ENCODE assay signal across 8 cellular contexts in the genomic region with DNA sequence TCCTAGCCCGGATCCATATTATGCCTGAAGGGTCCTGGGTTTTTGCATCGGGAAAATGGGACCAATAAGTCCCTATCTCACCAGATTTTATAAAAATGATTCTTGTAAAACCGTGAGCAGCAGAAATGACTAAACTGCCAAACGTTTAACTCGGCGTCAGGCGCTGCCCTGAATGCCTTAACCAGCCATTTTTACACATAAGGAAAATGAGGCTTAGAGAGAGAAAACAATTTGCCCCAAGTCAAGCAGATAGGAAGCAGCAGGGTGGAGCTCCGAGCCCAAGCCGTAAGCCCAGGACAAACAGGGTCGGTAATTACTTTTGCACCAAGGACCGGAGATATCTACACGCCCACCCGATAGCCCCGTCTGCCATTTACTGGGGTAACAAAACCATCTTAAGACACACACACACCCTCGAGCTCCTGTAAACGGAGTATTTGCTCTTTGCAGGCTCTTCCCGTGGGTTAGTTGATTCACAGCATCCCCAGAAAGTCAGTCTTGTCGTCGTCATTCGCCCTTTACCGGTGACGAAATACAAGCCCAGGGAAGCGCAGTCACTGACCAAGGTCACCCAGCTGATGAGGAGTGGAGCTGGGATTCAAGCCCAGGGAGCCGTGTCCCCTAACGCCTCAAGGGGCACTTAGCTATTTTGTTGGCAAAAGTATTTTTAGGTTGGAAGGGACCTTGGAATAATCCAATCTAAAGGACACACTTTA. TPM values are rescaled to one million over a fixed set of nuclear protein-coding genes. Genes with fewer than 3 reads are reported as not detected.
A peak's percentile ranks its signal among the peaks of the same experiment; 100 is the strongest.
DNase-seq lines count a peak whose midpoint lies in the region; ATAC-seq, FAIRE-seq and TF ChIP-seq lines count a peak whose summit lies in the region.

No MANE protein-coding gene starts in this region.

- intact Hi-C loops in endothelial cell of umbilical vein (cut with micrococcal nuclease) = loop anchor here (2.0 to 5.0 kb wide), 2 partner anchors 16 to 259 kb away; a partner anchor contains a TSS

- H3F3A ChIP-seq in SU-DHL-6 (ENCODE audit: insufficient read depth) = peaks cover 9% of the 10 kb centered on the region

- no peaks in the 10 kb centered on the region for H3K9me2 ChIP-seq in SU-DHL-6 (replicated peaks; ENCODE audit: insufficient read depth, low read length)

- peak overlapping the region; percentile 79 for H3K4me3 ChIP-seq in SU-DHL-6 (ENCODE audit: insufficient read depth, low read length, poor library complexity, severe bottlenecking)
- H3K4me3 ChIP-seq in endothelial cell of umbilical vein (replicated peaks in 1 of 3; ENCODE audit: insufficient read depth in 1 of 3, low read depth in 1 of 3, low read length in 3 of 3) = peak overlapping the region; percentile 85 to 93 (median 85)

- peak; percentile 8 for ATAC-seq in GM21723 (IDR thresholded peaks at IDR 0.05; ENCODE audit: unreplicated experiment)
- ATAC-seq in GM21529 (IDR thresholded peaks at IDR 0.05; ENCODE audit: unreplicated experiment) = no peak
- no peak for ATAC-seq in GM21423 (IDR thresholded peaks at IDR 0.05; ENCODE audit: unreplicated experiment)
- no peak for ATAC-seq in HG02870 (IDR thresholded peaks at IDR 0.05; ENCODE audit: unreplicated experiment)

- H3K36me3 Mint-ChIP-seq in nephron progenitor cell (ENCODE audit: low read depth) = peaks cover 6% of the 10 kb centered on the region

- peak overlapping the region; percentile 73 for H3K4me2 ChIP-seq in SU-DHL-6 (ENCODE audit: low read depth, low read length, poor library complexity, severe bottlenecking)
- peak overlapping the region; percentile 95 for H3K4me2 ChIP-seq in endothelial cell of umbilical vein (ENCODE audit: insufficient read depth, low read length)

- H2AFZ ChIP-seq in SU-DHL-6 (ENCODE audit: low read depth, low read length, severe bottlenecking) (peak overlapping the region; percentile 66), endothelial cell of umbilical vein (ENCODE audit: low read depth, low read length) (peak overlapping the region; percentile 44)

- peaks cover 13% of the 10 kb centered on the region for H3K4me1 ChIP-seq in endothelial cell of umbilical vein (ENCODE audit: control insufficient read depth, extremely low read depth, insufficient read depth, low read length)

- TSS peak; percentile 87 for BruUV-seq in endothelial cell of umbilical vein (replicated peaks; lab: Mats Ljungman, UMichigan)

- peak overlapping the region; percentile 97 for H3K4me3 Mint-ChIP-seq in nephron progenitor cell

- H3K9ac ChIP-seq in SU-DHL-6 (ENCODE audit: low read length) (peak overlapping the region; percentile 89), endothelial cell of umbilical vein (replicated peaks; ENCODE audit: extremely low read depth, insufficient read depth, low read length) (peak overlapping the region; percentile 95)

- H3K27ac Mint-ChIP-seq in nephron progenitor cell = peak overlapping the region; percentile 87

- POLR2A ChIA-PET in endothelial cell of umbilical vein (lab: Charles Lee) = interaction anchor here (0.7 to 2.0 kb wide), 4 partner anchors 16 to 114 kb away, joined by 3 to 7 read pairs (median 4); a partner anchor contains a TSS

- peaks cover 19% of the 10 kb centered on the region; the same call in 1 of the 2 replicates for H3K79me2 ChIP-seq in SU-DHL-6 (ENCODE audit: insufficient read depth, low read length)
- H3K79me2 ChIP-seq in endothelial cell of umbilical vein (ENCODE audit: control insufficient read depth, insufficient read depth, low read length) = peaks cover 18% of the 10 kb centered on the region

- peak; percentile 55 for FAIRE-seq in endothelial cell of umbilical vein (lab: Jason Lieb, UNC)

- peaks cover 11% of the 10 kb centered on the region for H3K9me3 Mint-ChIP-seq in nephron progenitor cell

- DNase-seq in AG08396 (ENCODE audit: low spot score) = peak; percentile 60
- peak; percentile 42 for DNase-seq in endothelial cell of umbilical vein (ENCODE audit: low read depth, low spot score)
- no peak for DNase-seq in nephron progenitor cell

- CTCF ChIA-PET in endothelial cell of umbilical vein (lab: Charles Lee) = interaction anchor here (0.6 to 2.2 kb wide), 7 partner anchors 12 to 472 kb away, joined by 3 to 16 read pairs (median 5); a partner anchor contains a TSS

- dilution Hi-C loops in endothelial cell of umbilical vein (cut with MboI; ENCODE audit: extremely low pct_ligation_motif_present, low sequenced_read_pairs) = no loop called here

- peak; percentile 61 for TF ChIP-seq POLR2A in endothelial cell of umbilical vein (IDR thresholded peaks at IDR 0.05; ENCODE audit: low read depth, low read length)

- TF ChIP-seq CTCF in SU-DHL-6 (IDR thresholded peaks at IDR 0.05; ENCODE audit: insufficient read depth, low read length, poor library complexity, severe bottlenecking) = no peak
- TF ChIP-seq CTCF in endothelial cell of umbilical vein (IDR thresholded peaks at IDR 0.05; ENCODE audit: extremely low read depth in 1 of 2, insufficient read depth in 1 of 2, low read depth in 1 of 2, low read length in 2 of 2) = no peak
- TF ChIP-seq CTCF in nephron progenitor cell (IDR thresholded peaks at IDR 0.05) = no peak

- H3K9me1 ChIP-seq in endothelial cell of umbilical vein (replicated peaks; ENCODE audit: control insufficient read depth, extremely low read depth, insufficient read depth, low read length) = no peaks in the 10 kb centered on the region

- H4K20me1 ChIP-seq in SU-DHL-6 (ENCODE audit: low read depth, low read length) (no peaks in the 10 kb centered on the region), endothelial cell of umbilical vein (replicated peaks; ENCODE audit: control insufficient read depth, extremely low read depth, insufficient read depth, low read length) (no peaks in the 10 kb centered on the region)

- H3K4me1 Mint-ChIP-seq in nephron progenitor cell = peaks cover 10% of the 10 kb centered on the region

- no peaks in the 10 kb centered on the region for H3K27me3 Mint-ChIP-seq in nephron progenitor cell (ENCODE audit: low read depth, poor library complexity)

- H3K27me3 ChIP-seq in SU-DHL-6 (ENCODE audit: low read length) = no peaks in the 10 kb centered on the region
- no peaks in the 10 kb centered on the region for H3K27me3 ChIP-seq in endothelial cell of umbilical vein (ENCODE audit: control insufficient read depth in 2 of 2, insufficient read depth in 2 of 2, low read length in 2 of 2)

- H3K36me3 ChIP-seq in SU-DHL-6 (ENCODE audit: low read length) (no peaks in the 10 kb centered on the region), endothelial cell of umbilical vein (ENCODE audit: control insufficient read depth in 2 of 2, extremely low read depth in 1 of 2, insufficient read depth in 2 of 2, low read length in 2 of 2) (peaks cover 4 to 9% of the 10 kb centered on the region in 2 experiments)

- H3K9me3 ChIP-seq in SU-DHL-6 (ENCODE audit: insufficient read depth, low read length) (no peaks in the 10 kb centered on the region), endothelial cell of umbilical vein (replicated peaks; ENCODE audit: control insufficient read depth, insufficient read depth, low read length) (no peaks in the 10 kb centered on the region)

- H3K27ac ChIP-seq in SU-DHL-6 (ENCODE audit: low read depth, low read length) (peak overlapping the region; percentile 20; the same call in 1 of the 2 replicates), endothelial cell of umbilical vein (ENCODE audit: insufficient read depth, low read depth, low read length) (peak overlapping the region; percentile 82)

TF ChIP-seq in endothelial cell of umbilical vein, 7 proteins besides CTCF, POLR2A, EP300 and RAD21:
- TF ChIP-seq POLR2AphosphoS5 (IDR thresholded peaks at IDR 0.05; ENCODE audit: insufficient read depth, low read depth, low read length) = peak; percentile 15
- TF ChIP-seq, protein P1, sequence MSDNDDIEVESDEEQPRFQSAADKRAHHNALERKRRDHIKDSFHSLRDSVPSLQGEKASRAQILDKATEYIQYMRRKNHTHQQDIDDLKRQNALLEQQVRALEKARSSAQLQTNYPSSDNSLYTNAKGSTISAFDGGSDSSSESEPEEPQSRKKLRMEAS (IDR thresholded peaks at IDR 0.05; ENCODE audit: insufficient read depth, insufficient read length) = no peak

RNA-seq across cellular contexts. Expression of a gene that starts 16.0 kb away (rescaled TPM):
- 42.3 and 56.2 TPM in 2 replicates for total RNA-seq in endothelial cell of umbilical vein
- 63.2 and 82.4 TPM in 2 replicates for polyA plus RNA-seq in endothelial cell of umbilical vein
- 17.6 and 29.1 TPM in 2 replicates for polyA plus RNA-seq in endothelial cell of umbilical vein (2011; cell fraction: cytosol; rRNA removed)
- 216 and 219 TPM in 2 replicates for polyA plus RNA-seq in endothelial cell of umbilical vein (2011; cell fraction: nucleus; rRNA removed)
- 30.3 and 33.4 TPM in 2 replicates for polyA plus RNA-seq in endothelial cell of umbilical vein (2012)
- 33.9 and 34.1 TPM in 2 replicates for polyA minus RNA-seq in endothelial cell of umbilical vein
- 31.9 TPM for polyA minus RNA-seq in endothelial cell of umbilical vein (2011; cell fraction: cytosol; rRNA and poly(A)+ RNA removed)
- 24.6 and 33.9 TPM in 2 replicates for polyA minus RNA-seq in endothelial cell of umbilical vein (2011; cell fraction: nucleus; rRNA and poly(A)+ RNA removed)

RNA-seq across cellular contexts. Expression of a gene that starts 25.9 kb away (rescaled TPM):
- 113 and 126 TPM in 2 replicates for total RNA-seq in endothelial cell of umbilical vein
- polyA plus RNA-seq in endothelial cell of umbilical vein = 205 and 239 TPM in 2 replicates
- polyA plus RNA-seq in endothelial cell of umbilical vein (2011; cell fraction: cytosol; rRNA removed) = 241 and 294 TPM in 2 replicates
- 83.4 and 87.2 TPM in 2 replicates for polyA plus RNA-seq in endothelial cell of umbilical vein (2011; cell fraction: nucleus; rRNA removed)
- 223 and 226 TPM in 2 replicates for polyA plus RNA-seq in endothelial cell of umbilical vein (2012)
- 55.5 and 59.5 TPM in 2 replicates for polyA minus RNA-seq in endothelial cell of umbilical vein
- polyA minus RNA-seq in endothelial cell of umbilical vein (2011; cell fraction: cytosol; rRNA and poly(A)+ RNA removed) = 78.4 TPM
- polyA minus RNA-seq in endothelial cell of umbilical vein (2011; cell fraction: nucleus; rRNA and poly(A)+ RNA removed) = 11.5 and 12.9 TPM in 2 replicates

RNA-seq across cellular contexts. Expression of a gene that starts 46.9 kb away (rescaled TPM):
- 23.1 and 26.6 TPM in 2 replicates for total RNA-seq in endothelial cell of umbilical vein
- 12.7 and 14.9 TPM in 2 replicates for polyA plus RNA-seq in endothelial cell of umbilical vein
- polyA plus RNA-seq in endothelial cell of umbilical vein (2011; cell fraction: cytosol; rRNA removed) = 8.0 and 11.1 TPM in 2 replicates
- 11.2 and 13.0 TPM in 2 replicates for polyA plus RNA-seq in endothelial cell of umbilical vein (2011; cell fraction: nucleus; rRNA removed)
- 7.9 and 16.2 TPM in 2 replicates for polyA plus RNA-seq in endothelial cell of umbilical vein (2012)
- 13.0 and 15.9 TPM in 2 replicates for polyA minus RNA-seq in endothelial cell of umbilical vein
- 3.5 TPM for polyA minus RNA-seq in endothelial cell of umbilical vein (2011; cell fraction: cytosol; rRNA and poly(A)+ RNA removed)
- 8.1 and 16.3 TPM in 2 replicates for polyA minus RNA-seq in endothelial cell of umbilical vein (2011; cell fraction: nucleus; rRNA and poly(A)+ RNA removed)
